ENCODE assay signal across 1 cellular context in genomic region chr11:13249177-13249576, GRCh38.
TF ChIP-seq lines count a peak whose summit lies in the region.

No MANE protein-coding gene starts in this region.

TF ChIP-seq in A549, 52 proteins besides CTCF, POLR2A, EP300 and RAD21 (continued from another document):
- no peak for TF ChIP-seq HEYL (CRISPR knock-in tag; IDR thresholded peaks at IDR 0.05)
- TF ChIP-seq NPAS2 (CRISPR knock-in tag; IDR thresholded peaks at IDR 0.05; ENCODE audit: borderline replicate concordance): no peak
- no peak for TF ChIP-seq ZC3H11A (IDR thresholded peaks at IDR 0.05)
- no peak for TF ChIP-seq CHD4 (IDR thresholded peaks at IDR 0.05; ENCODE audit: borderline replicate concordance)
